In the genomic region with DNA sequence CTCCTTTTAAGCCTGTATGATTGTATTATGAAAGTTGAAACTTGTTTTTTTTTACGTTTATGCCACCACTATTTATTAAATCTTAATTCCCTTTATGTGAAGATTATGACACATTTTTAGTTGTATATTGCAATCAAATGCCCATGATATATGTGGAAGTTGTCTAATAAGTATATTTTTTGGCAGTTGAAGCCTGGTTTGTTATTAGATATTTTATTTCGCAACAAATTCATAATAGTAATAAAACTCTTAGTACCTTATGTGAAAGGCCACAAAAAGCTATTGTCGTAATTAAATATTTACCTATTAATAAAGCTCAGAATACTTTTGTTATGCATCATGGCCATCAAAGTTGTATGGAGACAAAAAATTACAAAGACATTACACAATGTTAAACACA, we compare ENCODE assay signal across 9 cellular contexts.
"Had no signal": no experiment of that assay in that cellular context is flagged by ENCODE, and none has a peak within 500 bp of the region (broad histone marks: within the 10 kb centered on the region; RNA-seq: fewer than 3 reads in every experiment).

No MANE protein-coding gene starts in this region.

- FAIRE-seq: H1 had no signal

- H3K27ac ChIP-seq: GM23248 had no signal

- H2AFZ ChIP-seq: GM23248, GM23338 had no signal

- H3K4me1 ChIP-seq: HAP-1 had no signal

- H3K9ac ChIP-seq: GM23248 had no signal

- H3K4me2 ChIP-seq: GM23338 had no signal

- DNase-seq: GM23248, GOT3, H7, H9, HFFc6 had no signal

- H3K36me3 ChIP-seq: HAP-1 had no signal

- ATAC-seq: GM23338, HCT116 had no signal

- H3K4me3 ChIP-seq: GM23248, GM23338, HAP-1 had no signal
